ENCODE assay signal across 34 cellular contexts in genomic region chr4:79743014-79743413, GRCh38.
"Had no signal": no experiment of that assay in that cellular context is flagged by ENCODE, and none has a peak within 500 bp of the region (broad histone marks: within the 10 kb centered on the region; RNA-seq: fewer than 3 reads in every experiment).

No MANE protein-coding gene starts in this region.

- H3K9me3 ChIP-seq: MG63 had no signal

- DNase-seq: Karpas-422, Kasumi-1, MG63, MM.1S, MV-4-11, NCI-H1048, NCI-H1092, NCI-H1092 treated with DMSO at 0.1 percent for 48 hours, NCI-H1105, NCI-H1105 treated with DMSO at 0.1 percent for 48 hours, NCI-H1417, NCI-H1417 treated with DMSO at 0.1 percent for 48 hours, NCI-H1436, NCI-H1436 treated with DMSO at 0.1 percent for 48 hours, NCI-H146, NCI-H1694, NCI-H1694 treated with DMSO at 0.1 percent for 48 hours, NCI-H187, NCI-H187 treated with DMSO at 0.1 percent for 48 hours, NCI-H1930, NCI-H2029, NCI-H2029 treated with DMSO at 0.1 percent for 48 hours, NCI-H2081, NCI-H2081 treated with DMSO at 0.1 percent for 48 hours, NCI-H2107, NCI-H2171, NCI-H2171 treated with DMSO at 0.1 percent for 48 hours, NCI-H2227 treated with DMSO at 0.1 percent for 48 hours, NCI-H226, NCI-H345, NCI-H446, NCI-H446 treated with DMSO at 0.1 percent for 48 hours, NCI-H510A had no signal

- H3K36me3 ChIP-seq: MG63 had no signal

- H3K27ac ChIP-seq: KMS-11 had no signal

- H3K27me3 ChIP-seq: MG63 had no signal

- H3K4me3 ChIP-seq: MG63 had no signal
